In genomic region chr4:92304073-92304472, GRCh38 we compare ENCODE assay signal across 11 cellular contexts. TPM values are rescaled to one million over a fixed set of nuclear protein-coding genes. Genes with fewer than 3 reads are reported as not detected.
A peak's percentile ranks its signal among the peaks of the same experiment; 100 is the strongest.
DNase-seq lines count a peak whose midpoint lies in the region; ATAC-seq and TF ChIP-seq lines count a peak whose summit lies in the region.
"Had no signal": no experiment of that assay in that cellular context is flagged by ENCODE, and none has a peak within 500 bp of the region (broad histone marks: within the 10 kb centered on the region; RNA-seq: fewer than 3 reads in every experiment).

No MANE protein-coding gene starts in this region.

- H3K27ac ChIP-seq in substantia nigra (ENCODE audit: low read depth, low read length, poor library complexity, severe bottlenecking): peak overlapping the region; percentile 87

- H3K27me3 ChIP-seq in kidney epithelial cell (ENCODE audit: control insufficient read depth, insufficient read depth, low read length): peaks cover 25% of the 10 kb centered on the region

- no peak for TF ChIP-seq CTCF in kidney epithelial cell (IDR thresholded peaks at IDR 0.05; ENCODE audit: insufficient read depth, low read length, poor library complexity, severe bottlenecking)

- no peak for ATAC-seq in GM21515 (IDR thresholded peaks at IDR 0.05; ENCODE audit: unreplicated experiment)
- no peak for ATAC-seq in GM19397 (IDR thresholded peaks at IDR 0.05; ENCODE audit: unreplicated experiment)
- ATAC-seq: naive thymus-derived CD4-positive, alpha-beta T cell had no signal

- DNase-seq in HK-2 (ENCODE audit: unreplicated experiment) (peak; percentile 2), cerebellar cortex (ENCODE audit: low spot score) (peak; percentile 45), kidney epithelial cell (ENCODE audit: low read depth) (no peak), substantia nigra (lab: John Stamatoyannopoulos, UW) (peak in 21 of 49 donors; percentile 1 to 52 (median 18)), GDM1 (lab: John Stamatoyannopoulos, UW) (no peak), NCI-H2029 (lab: John Stamatoyannopoulos, UW) (no peak)
- DNase-seq: activated naive CD4-positive, alpha-beta T cell; erythroblast; naive thymus-derived CD4-positive, alpha-beta T cell had no signal

- H3K36me3 ChIP-seq in kidney epithelial cell (ENCODE audit: control insufficient read depth, insufficient read depth, low read length): no peaks in the 10 kb centered on the region

- H3K4me3 ChIP-seq in kidney epithelial cell (ENCODE audit: low read depth, low read length): peak overlapping the region; percentile 7

RNA-seq across cellular contexts. Expression of gene GRID2, which starts 0.3 kb away (rescaled TPM):
- total RNA-seq in kidney epithelial cell: not detected in 2 replicates
- total RNA-seq: naive thymus-derived CD4-positive, alpha-beta T cell had no signal

Comparison
In these comparisons a context has a peak if more than half of its experiments do, and no peak if none do; other contexts are left out.
1. DNase-seq: peak in HK-2 (single experiment) and cerebellar cortex (single experiment); none in kidney epithelial cell (single experiment), GDM1 (single experiment) and NCI-H2029 (single experiment).